8 cellular contexts compared by ENCODE assay signal in the genomic region with DNA sequence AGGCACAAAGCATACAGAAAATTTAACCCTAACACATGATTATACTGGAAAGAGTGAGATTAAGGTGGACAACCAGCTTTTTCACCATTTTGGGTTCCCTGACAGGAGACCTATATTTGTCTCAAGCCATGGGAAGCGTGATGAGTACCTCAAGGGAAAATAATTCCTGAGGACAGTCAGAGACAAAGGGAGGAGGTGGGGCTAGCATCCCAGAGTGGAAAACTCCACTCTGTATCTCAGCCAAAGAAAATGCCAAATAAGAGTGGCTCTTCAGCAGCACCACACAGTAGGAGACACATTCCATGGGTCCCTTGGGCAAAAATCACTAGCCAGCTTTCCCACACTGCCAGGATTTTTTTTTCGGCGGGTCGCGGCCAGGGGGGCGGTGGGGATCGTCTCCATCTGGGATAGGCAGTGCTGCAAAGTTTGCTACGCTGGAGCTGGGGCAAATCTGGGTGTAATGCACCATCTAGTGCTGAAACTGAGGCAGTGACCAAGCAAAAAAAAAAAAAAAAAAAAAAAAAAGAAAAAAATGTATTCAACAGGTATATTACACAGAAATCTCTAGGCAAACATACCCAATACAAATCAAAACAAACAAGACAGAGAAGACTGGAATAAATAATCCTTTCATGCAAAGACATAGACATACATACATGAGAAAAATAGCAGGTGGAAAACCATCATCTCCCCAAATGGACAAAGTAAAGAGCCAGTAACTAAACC.
DNase-seq lines count a peak whose midpoint lies in the region; ATAC-seq and TF ChIP-seq lines count a peak whose summit lies in the region.

No MANE protein-coding gene starts in this region.

- H3K4me1 ChIP-seq in right cardiac atrium (ENCODE audit: control insufficient read depth, insufficient read depth, low read length) = no peaks in the 10 kb centered on the region
- no peaks in the 10 kb centered on the region for H3K4me1 ChIP-seq in MM.1S (ENCODE audit: low read length)
- no peaks in the 10 kb centered on the region for H3K4me1 ChIP-seq in trophoblast cell (ENCODE audit: control insufficient read depth in 1 of 2, insufficient read depth in 2 of 2, low read length in 2 of 2)
- H3K4me1 ChIP-seq in stomach = no peaks in the 10 kb centered on the region

- peak overlapping the region; percentile 61 for H4K91ac ChIP-seq in trophoblast cell (ENCODE audit: low read depth, low read length)

- H3K27ac ChIP-seq in right cardiac atrium (ENCODE audit: low read length) (no peak overlapping the region), MM.1S (ENCODE audit: low read length) (no peak overlapping the region), trophoblast cell (ENCODE audit: low read depth, low read length) (no peak overlapping the region), stomach (no peak overlapping the region)

- H2BK120ac ChIP-seq in trophoblast cell (ENCODE audit: insufficient read depth, low read length, poor library complexity) = no peak overlapping the region

- no peaks in the 10 kb centered on the region for H3K79me1 ChIP-seq in trophoblast cell (ENCODE audit: low read length)

- ATAC-seq in right cardiac atrium = no peak
- ATAC-seq in left cardiac atrium = no peak
- no peak for ATAC-seq in HG03139 (IDR thresholded peaks at IDR 0.05; ENCODE audit: unreplicated experiment)

- H3F3A ChIP-seq in MM.1S (ENCODE audit: insufficient read depth, low read length) = no peaks in the 10 kb centered on the region

- TF ChIP-seq POLR2A in stomach (IDR thresholded peaks at IDR 0.05) = no peak

- H3K27me3 ChIP-seq in right cardiac atrium (ENCODE audit: control insufficient read depth, insufficient read depth) = no peaks in the 10 kb centered on the region
- H3K27me3 ChIP-seq in MM.1S (replicated peaks; ENCODE audit: insufficient read depth, low read length) = no peaks in the 10 kb centered on the region
- no peaks in the 10 kb centered on the region for H3K27me3 ChIP-seq in trophoblast cell (ENCODE audit: insufficient read depth, low read length)
- no peaks in the 10 kb centered on the region for H3K27me3 ChIP-seq in stomach

- H2AK5ac ChIP-seq in trophoblast cell (ENCODE audit: low read length) = no peak overlapping the region

- TF ChIP-seq EP300 in stomach (IDR thresholded peaks at IDR 0.05) = no peak

- TF ChIP-seq CTCF in MM.1S (IDR thresholded peaks at IDR 0.05; ENCODE audit: low read length) = peak; percentile 43
- TF ChIP-seq CTCF in stomach (IDR thresholded peaks at IDR 0.05) = peak in 1 of 7 experiments; percentile 7

- H4K12ac ChIP-seq in trophoblast cell (ENCODE audit: low read depth, low read length) = no peak overlapping the region

- H3K36me3 ChIP-seq in MM.1S (replicated peaks; ENCODE audit: insufficient read depth, low read length) (no peaks in the 10 kb centered on the region), trophoblast cell (ENCODE audit: control insufficient read depth in 1 of 2, insufficient read depth in 2 of 2, low read length in 2 of 2) (no peaks in the 10 kb centered on the region), stomach (no peaks in the 10 kb centered on the region)

- H3K9me2 ChIP-seq in MM.1S (replicated peaks; ENCODE audit: insufficient read depth, low read length) = no peaks in the 10 kb centered on the region

- peak overlapping the region; percentile 73 for H2AFZ ChIP-seq in MM.1S (ENCODE audit: low read length)
- peak overlapping the region; percentile 69 for H2AFZ ChIP-seq in trophoblast cell (ENCODE audit: insufficient read depth, low read length, poor library complexity)

- H3K4me2 ChIP-seq in MM.1S (ENCODE audit: low read depth, low read length) = peak overlapping the region; percentile 67; the same call in 1 of the 2 replicates
- peak overlapping the region; percentile 99 for H3K4me2 ChIP-seq in trophoblast cell (ENCODE audit: low read length)

- no peak overlapping the region for H3K18ac ChIP-seq in trophoblast cell (ENCODE audit: low read length)

- 7% methylated on average over 8 of the region's 8 CpGs for WGBS in right cardiac atrium
- WGBS in trophoblast cell (ENCODE audit: extremely low coverage, insufficient coverage, insufficient read length) = no CpG with 5 or more reads among the region's 8 CpGs
- 1 to 7% (median 4%) methylated on average over 8 of the region's 8 CpGs for WGBS in stomach, 5 donors

- H2BK12ac ChIP-seq in trophoblast cell (ENCODE audit: low read length) = no peak overlapping the region

- H3K4me3 ChIP-seq in right cardiac atrium (ENCODE audit: low read length) (peak overlapping the region; percentile 39), MM.1S (ENCODE audit: low read length) (peak overlapping the region; percentile 34; the same call in 1 of the 2 replicates), trophoblast cell (ENCODE audit: low read depth, low read length) (peak overlapping the region; percentile 68), stomach (no peak overlapping the region)

- H3K14ac ChIP-seq in trophoblast cell (ENCODE audit: low read length) = no peak overlapping the region

- no peak overlapping the region for H2BK5ac ChIP-seq in trophoblast cell (ENCODE audit: low read depth, low read length, poor library complexity)

- H3K23ac ChIP-seq in trophoblast cell (ENCODE audit: low read length) = no peak overlapping the region

- H4K20me1 ChIP-seq in MM.1S (ENCODE audit: insufficient read depth, low read length) = no peaks in the 10 kb centered on the region

- intact Hi-C loops in right cardiac atrium (cut with DNase I) (no loop called here), left cardiac atrium (cut with DNase I) (no loop called here), stomach (cut with DNase I; ENCODE audit: low total_unique reads) (no loop called here)

- H3K79me2 ChIP-seq in MM.1S (ENCODE audit: low read length) (no peaks in the 10 kb centered on the region), trophoblast cell (ENCODE audit: control insufficient read depth, insufficient read depth, low read length, poor library complexity) (no peaks in the 10 kb centered on the region)

- no peak overlapping the region for H3K4ac ChIP-seq in trophoblast cell (ENCODE audit: low read depth, low read length)

- in situ Hi-C loops in G401 (cut with HindIII; ENCODE audit: low sequenced_read_pairs) = no loop called here

- peak overlapping the region; percentile 22; the same call in 1 of the 2 replicates for H3K9ac ChIP-seq in MM.1S (ENCODE audit: low read length)
- H3K9ac ChIP-seq in trophoblast cell (ENCODE audit: low read length) = peak overlapping the region; percentile 72

- DNase-seq in right cardiac atrium = no peak
- no peak for DNase-seq in left cardiac atrium
- DNase-seq in MM.1S = peak; percentile 18
- DNase-seq in dedifferentiated amniotic fluid mesenchymal stem cell (ENCODE audit: extremely low spot score) = peak; percentile 17
- peak in 1 of 2 donors; percentile 40 for DNase-seq in trophoblast cell
- DNase-seq in G401 (ENCODE audit: low spot score) = no peak
- no peak for DNase-seq in stomach

- H4K8ac ChIP-seq in trophoblast cell (ENCODE audit: low read depth, low read length) = peak overlapping the region; percentile 62

- H3K9me3 ChIP-seq in right cardiac atrium (ENCODE audit: control insufficient read depth, low read length) (no peaks in the 10 kb centered on the region), MM.1S (replicated peaks; ENCODE audit: insufficient read depth, low read length) (no peaks in the 10 kb centered on the region), trophoblast cell (ENCODE audit: insufficient read depth, low read depth, low read length) (no peaks in the 10 kb centered on the region), stomach (no peaks in the 10 kb centered on the region)

Comparison
In these comparisons a context has a peak if more than half of its experiments do, and no peak if none do; other contexts are left out.
1. DNase-seq: peak in MM.1S (single experiment) and dedifferentiated amniotic fluid mesenchymal stem cell (single experiment); none in right cardiac atrium (0 of 3), left cardiac atrium (single experiment), G401 (single experiment) and stomach (single experiment).
2. H3K4me3 ChIP-seq: peak in right cardiac atrium (single experiment), MM.1S (single experiment) and trophoblast cell (single experiment); none in stomach (0 of 4).